Comparison of ENCODE assay signal across 17 cellular contexts in genomic region chr1:222620566-222620965, GRCh38. TPM values are rescaled to one million over a fixed set of nuclear protein-coding genes. Genes with fewer than 3 reads are reported as not detected.
DNase-seq lines count a peak whose midpoint lies in the region; ATAC-seq and TF ChIP-seq lines count a peak whose summit lies in the region.
"Had no signal": no experiment of that assay in that cellular context is flagged by ENCODE, and none has a peak within 500 bp of the region (broad histone marks: within the 10 kb centered on the region; RNA-seq: fewer than 3 reads in every experiment).

No MANE protein-coding gene starts in this region.

- H3K9me3 Mint-ChIP-seq in CD4-positive, CD25-positive, alpha-beta regulatory T cell: no peaks in the 10 kb centered on the region
- H3K9me3 Mint-ChIP-seq: effector memory CD8-positive, alpha-beta T cell had no signal

- TF ChIP-seq POLR2A in thyroid gland (IDR thresholded peaks at IDR 0.05): no peak

- peaks cover 22% of the 10 kb centered on the region for H3K4me1 ChIP-seq in CD4-positive, CD25-positive, alpha-beta regulatory T cell (ENCODE audit: control insufficient read depth, insufficient read depth, low read length, poor library complexity, severe bottlenecking)
- H3K4me1 ChIP-seq in aorta (ENCODE audit: control insufficient read depth in 1 of 2, insufficient read depth in 2 of 2, low read length in 2 of 2): no peaks in the 10 kb centered on the region
- peaks cover 0 to 9% of the 10 kb centered on the region in 2 donors for H3K4me1 ChIP-seq in thyroid gland

- peak overlapping the region in 1 of 3 donors; percentile 52 for H3K27ac Mint-ChIP-seq in CD4-positive, CD25-positive, alpha-beta regulatory T cell
- H3K27ac Mint-ChIP-seq: effector memory CD8-positive, alpha-beta T cell; progenitor cell of endocrine pancreas had no signal

- WGBS in aorta, 2 donors: 86 to 90% methylated on average over 2 of the region's 2 CpGs
- WGBS in thyroid gland, 2 donors: 78 to 87% methylated on average over 2 of the region's 2 CpGs

- peaks cover 30% of the 10 kb centered on the region for H3K36me3 ChIP-seq in CD4-positive, CD25-positive, alpha-beta regulatory T cell (ENCODE audit: control insufficient read depth, insufficient read depth, low read length)
- H3K36me3 ChIP-seq in aorta (ENCODE audit: control insufficient read depth in 1 of 2, insufficient read depth in 2 of 2, low read length in 1 of 2): no peaks in the 10 kb centered on the region
- peaks cover 3 to 14% of the 10 kb centered on the region in 2 donors for H3K36me3 ChIP-seq in thyroid gland

- peaks cover 24 to 44% (median 35%) of the 10 kb centered on the region in 4 donors for H3K4me1 Mint-ChIP-seq in CD4-positive, CD25-positive, alpha-beta regulatory T cell

- no peak for TF ChIP-seq CTCF in thyroid gland (IDR thresholded peaks at IDR 0.05)

- H3K4me3 ChIP-seq in CD4-positive, CD25-positive, alpha-beta regulatory T cell (ENCODE audit: low read depth, low read length): no peak overlapping the region
- no peak overlapping the region for H3K4me3 ChIP-seq in aorta (ENCODE audit: low read length in 2 of 2)
- no peak overlapping the region for H3K4me3 ChIP-seq in thyroid gland (replicated peaks in 1 of 3)
- H3K4me3 ChIP-seq: upper lobe of right lung had no signal

- DNase-seq in CD4-positive, CD25-positive, alpha-beta regulatory T cell: no peak
- no peak for DNase-seq in NCI-H2107 treated with DMSO at 0.1 percent for 48 hours (lab: John Stamatoyannopoulos, UW; ENCODE audit: unreplicated experiment)
- no peak for DNase-seq in aorta
- DNase-seq in thyroid gland: no peak
- DNase-seq in cerebellar nuclear complex (lab: John Stamatoyannopoulos, UW): no peak
- DNase-seq: activated CD4-positive, CD25-positive, alpha-beta regulatory T cell; activated T-cell treated with anti-CD3 and anti-CD28 coated beads for 4 hours; Calu3; effector memory CD8-positive, alpha-beta T cell; foreskin fibroblast; NCI-H2171; upper lobe of right lung had no signal

- H3K27ac ChIP-seq in CD4-positive, CD25-positive, alpha-beta regulatory T cell (ENCODE audit: insufficient read depth, low read length, poor library complexity, severe bottlenecking): no peak overlapping the region
- H3K27ac ChIP-seq in aorta (ENCODE audit: low read depth in 1 of 2, low read length in 2 of 2): no peak overlapping the region
- no peak overlapping the region for H3K27ac ChIP-seq in thyroid gland
- H3K27ac ChIP-seq: HL-60, upper lobe of right lung had no signal

- no peak for ATAC-seq in CD4-positive, CD25-positive, alpha-beta regulatory T cell (ENCODE audit: low read depth in 2 of 2)
- ATAC-seq in GM19324 (IDR thresholded peaks at IDR 0.05; ENCODE audit: low FRiP score, unreplicated experiment) (peak; percentile 33), HG02798 (IDR thresholded peaks at IDR 0.05; ENCODE audit: poor library complexity, unreplicated experiment) (peak; percentile 27), HG03558 (IDR thresholded peaks at IDR 0.05; ENCODE audit: extremely low read depth, unreplicated experiment) (peak; percentile 34), aorta (ENCODE audit: low FRiP score) (no peak)
- ATAC-seq: effector memory CD8-positive, alpha-beta T cell; upper lobe of right lung had no signal

- peaks cover 25% of the 10 kb centered on the region for H3K36me3 Mint-ChIP-seq in CD4-positive, CD25-positive, alpha-beta regulatory T cell

- peak overlapping the region in 3 of 4 donors; percentile 5 to 96 (median 96) for H3K4me3 Mint-ChIP-seq in CD4-positive, CD25-positive, alpha-beta regulatory T cell

- peaks cover 17% of the 10 kb centered on the region for H3K27me3 Mint-ChIP-seq in CD4-positive, CD25-positive, alpha-beta regulatory T cell
- H3K27me3 Mint-ChIP-seq: progenitor cell of endocrine pancreas had no signal

- no peaks in the 10 kb centered on the region for H3K27me3 ChIP-seq in CD4-positive, CD25-positive, alpha-beta regulatory T cell (ENCODE audit: control insufficient read depth, insufficient read depth, low read length)
- no peaks in the 10 kb centered on the region for H3K27me3 ChIP-seq in aorta (ENCODE audit: control insufficient read depth in 1 of 2, insufficient read depth in 2 of 2, low read length in 1 of 2)
- H3K27me3 ChIP-seq in thyroid gland: no peaks in the 10 kb centered on the region
- H3K27me3 ChIP-seq: upper lobe of right lung had no signal

- intact Hi-C loops in aorta (cut with DNase I) (no loop called here), thyroid gland (cut with DNase I) (no loop called here)

- H3K9me3 ChIP-seq in CD4-positive, CD25-positive, alpha-beta regulatory T cell (ENCODE audit: control insufficient read depth in 2 of 2, low read length in 2 of 2): no peaks in the 10 kb centered on the region
- no peaks in the 10 kb centered on the region for H3K9me3 ChIP-seq in aorta (ENCODE audit: control insufficient read depth, low read length)
- H3K9me3 ChIP-seq in thyroid gland: no peaks in the 10 kb centered on the region
- H3K9me3 ChIP-seq: upper lobe of right lung had no signal

RNA-seq across cellular contexts. Expression of gene MIA3, which starts 2.7 kb away (rescaled TPM):
- 87.1 TPM for total RNA-seq in CD4-positive, CD25-positive, alpha-beta regulatory T cell
- 10 to 100 TPM; 48.5 to 60.3 (median 54.4) TPM for polyA plus RNA-seq in CD4-positive, CD25-positive, alpha-beta regulatory T cell
- 10 to 100 TPM; 55.7 to 67.4 TPM for total RNA-seq in aorta
- polyA plus RNA-seq in aorta: 10 to 100 TPM; 15.7 to 43.3 TPM
- 10 to 100 TPM; 58.0 to 96.3 (median 70.0) TPM for total RNA-seq in thyroid gland

RNA-seq across cellular contexts. Expression of gene TAF1A, which starts 30.8 kb away (rescaled TPM):
- 5.9 TPM for total RNA-seq in CD4-positive, CD25-positive, alpha-beta regulatory T cell
- polyA plus RNA-seq in CD4-positive, CD25-positive, alpha-beta regulatory T cell: 1 to 10 TPM; 2.8 to 4.6 (median 3.9) TPM
- total RNA-seq in aorta (10 to 100 TPM in 1 of 2 donors, 1 to 10 TPM in 1; 5.6 to 12.5 TPM), thyroid gland (10 to 100 TPM in 3 of 4 donors, 1 to 10 TPM in 1; 7.4 to 18.4 (median 15.0) TPM)
- 1 to 10 TPM; 3.1 to 7.1 TPM for polyA plus RNA-seq in aorta

Comparison
In these comparisons a context has a peak if more than half of its experiments do, and no peak if none do; other contexts are left out.
1. ATAC-seq: peak in GM19324 (single experiment), HG02798 (single experiment) and HG03558 (single experiment); none in CD4-positive, CD25-positive, alpha-beta regulatory T cell (0 of 2) and aorta (single experiment).